In the genomic region with DNA sequence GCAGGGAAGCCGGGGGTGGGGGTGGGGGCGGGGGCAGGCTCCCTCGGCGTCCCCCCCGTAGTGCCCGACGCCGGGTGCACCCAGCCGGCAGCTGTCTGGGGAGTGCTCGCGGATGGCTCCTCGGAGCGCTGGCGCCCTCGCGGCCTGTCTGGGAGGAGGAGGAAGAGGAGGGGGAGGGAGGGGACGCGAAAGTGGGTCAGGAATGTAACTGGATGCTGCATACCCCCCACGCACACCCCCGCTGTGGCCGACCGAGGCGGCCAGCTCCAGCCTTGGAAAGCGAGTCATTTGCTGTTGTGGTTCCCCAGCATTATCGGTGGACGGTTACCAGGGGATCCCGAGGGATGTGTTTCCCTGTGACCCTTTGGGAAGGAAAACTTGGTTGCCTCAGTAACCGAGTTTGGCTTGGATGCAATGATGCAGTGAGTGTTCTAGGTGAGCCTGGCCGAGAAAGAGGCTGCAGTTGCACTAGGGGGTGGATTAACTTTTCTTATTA, we compare ENCODE assay signal across 8 cellular contexts. TPM values are rescaled to one million over a fixed set of nuclear protein-coding genes. Genes with fewer than 3 reads are reported as not detected.
DNase-seq lines count a peak whose midpoint lies in the region; ATAC-seq and TF ChIP-seq lines count a peak whose summit lies in the region.

No MANE protein-coding gene starts in this region.

- peak overlapping the region; percentile 71 for H3K4me3 Mint-ChIP-seq in stimulated activated naive CD8-positive, alpha-beta T cell treated with anti-CD3 and anti-CD28 coated beads, Interleukin-15, Interleukin-2, amounts not matched to agents 100 ng/mL and 50 ng/mL, for 24 hours

- H3K4me1 ChIP-seq in SJSA1 (replicated peaks), result peaks cover 11% of the 10 kb centered on the region
- H3K4me1 ChIP-seq in effector memory CD4-positive, alpha-beta T cell (ENCODE audit: control insufficient read depth, insufficient read depth, low read length, poor library complexity, severe bottlenecking), result peaks cover 10% of the 10 kb centered on the region
- peaks cover 0 to 11% (median 0%) of the 10 kb centered on the region in 4 donors for H3K4me1 ChIP-seq in right lobe of liver

- ATAC-seq in GM18502 (IDR thresholded peaks at IDR 0.05; ENCODE audit: poor library complexity, unreplicated experiment) (peak; percentile 6), right lobe of liver (peak; percentile 36 to 47 (median 43)), HG03460 (IDR thresholded peaks at IDR 0.05; ENCODE audit: unreplicated experiment) (no peak)

- H3K9me3 ChIP-seq in SJSA1 (replicated peaks) (no peaks in the 10 kb centered on the region), right lobe of liver (no peaks in the 10 kb centered on the region)
- no peaks in the 10 kb centered on the region for H3K9me3 ChIP-seq in effector memory CD4-positive, alpha-beta T cell (ENCODE audit: control insufficient read depth, low read length)

- H3K4me1 Mint-ChIP-seq in stimulated activated naive CD8-positive, alpha-beta T cell treated with anti-CD3 and anti-CD28 coated beads, Interleukin-15, Interleukin-2, amounts not matched to agents 100 ng/mL and 50 ng/mL, for 24 hours (ENCODE audit: low read depth), result peaks cover 30% of the 10 kb centered on the region

- in situ Hi-C loops in ACHN (cut with HindIII; ENCODE audit: low pct_ligation_motif_present, low pct_unique_long_range_greater_than_20kb, low sequenced_read_pairs), result no loop called here

- intact Hi-C loops in right lobe of liver (cut with DNase I), result no loop called here

- no peaks in the 10 kb centered on the region for H3K36me3 Mint-ChIP-seq in stimulated activated naive CD8-positive, alpha-beta T cell treated with anti-CD3 and anti-CD28 coated beads, Interleukin-15, Interleukin-2, amounts not matched to agents 100 ng/mL and 50 ng/mL, for 24 hours (ENCODE audit: low read depth)

- no peaks in the 10 kb centered on the region for H3K36me3 ChIP-seq in SJSA1
- no peaks in the 10 kb centered on the region for H3K36me3 ChIP-seq in effector memory CD4-positive, alpha-beta T cell (ENCODE audit: control insufficient read depth, insufficient read depth, low read length)
- no peaks in the 10 kb centered on the region for H3K36me3 ChIP-seq in right lobe of liver

- H3K27me3 Mint-ChIP-seq in stimulated activated naive CD8-positive, alpha-beta T cell treated with anti-CD3 and anti-CD28 coated beads, Interleukin-15, Interleukin-2, amounts not matched to agents 100 ng/mL and 50 ng/mL, for 24 hours, result peaks cover 9% of the 10 kb centered on the region

- H3K27ac ChIP-seq in SJSA1 (no peak overlapping the region), right lobe of liver (peak overlapping the region; percentile 65 to 85 (median 77))
- no peak overlapping the region for H3K27ac ChIP-seq in effector memory CD4-positive, alpha-beta T cell (ENCODE audit: insufficient read depth, low read length, poor library complexity, severe bottlenecking)

- no peaks in the 10 kb centered on the region for H3K9me3 Mint-ChIP-seq in stimulated activated naive CD8-positive, alpha-beta T cell treated with anti-CD3 and anti-CD28 coated beads, Interleukin-15, Interleukin-2, amounts not matched to agents 100 ng/mL and 50 ng/mL, for 24 hours

- WGBS in right lobe of liver (ENCODE audit: insufficient coverage, low coverage, low lambda C conversion rate, missing lambda C conversion rate), result under 1% methylated on average over 11 of the region's 29 CpGs

- TF ChIP-seq POLR2A in right lobe of liver (IDR thresholded peaks at IDR 0.05), result no peak

- peak overlapping the region; percentile 43 for H3K4me3 ChIP-seq in SJSA1
- peak overlapping the region; percentile 75 for H3K4me3 ChIP-seq in effector memory CD4-positive, alpha-beta T cell (ENCODE audit: insufficient read depth, low read depth, low read length, poor library complexity, severe bottlenecking)
- peak overlapping the region; percentile 52 to 65 (median 59) for H3K4me3 ChIP-seq in right lobe of liver

- DNase-seq in ACHN, result peak; percentile 29
- peak; percentile 21 to 59 for DNase-seq in SJSA1 (ENCODE audit: low read depth in 1 of 2, low spot score in 2 of 2)
- DNase-seq in effector memory CD4-positive, alpha-beta T cell, result peak in 1 of 3 donors; percentile 2
- peak; percentile 52 to 65 (median 59) for DNase-seq in right lobe of liver
- DNase-seq in NK-92 (lab: John Stamatoyannopoulos, UW; ENCODE audit: unreplicated experiment), result no peak

- TF ChIP-seq CTCF in right lobe of liver (IDR thresholded peaks at IDR 0.05), result no peak

- no peak overlapping the region for H3K27ac Mint-ChIP-seq in stimulated activated naive CD8-positive, alpha-beta T cell treated with anti-CD3 and anti-CD28 coated beads, Interleukin-15, Interleukin-2, amounts not matched to agents 100 ng/mL and 50 ng/mL, for 24 hours

- no peaks in the 10 kb centered on the region for H3K27me3 ChIP-seq in SJSA1 (replicated peaks)
- no peaks in the 10 kb centered on the region for H3K27me3 ChIP-seq in effector memory CD4-positive, alpha-beta T cell (replicated peaks; ENCODE audit: control insufficient read depth, insufficient read depth, low read length, poor library complexity, severe bottlenecking)
- H3K27me3 ChIP-seq in right lobe of liver, result no peaks in the 10 kb centered on the region

RNA-seq across cellular contexts. Expression of a gene that starts 55.3 kb away (rescaled TPM):
- 7.1 and 16.9 TPM in 2 replicates for total RNA-seq in SJSA1 (2014; rRNA removed; shearing (Covaris generic))
- 10 to 100 TPM; 28.7 to 46.3 (median 39.6) TPM for total RNA-seq in right lobe of liver

Comparison
In these comparisons a context has a peak if more than half of its experiments do, and no peak if none do; other contexts are left out.
1. H3K27ac ChIP-seq: peak in right lobe of liver (3 of 3); none in SJSA1 (single experiment) and effector memory CD4-positive, alpha-beta T cell (single experiment).
2. Peak in every context shown above with its lines, with median percentiles within 50 percentile points of each other: H3K4me3 ChIP-seq.